Comparison of ENCODE assay signal across 25 cellular contexts in genomic region chr6:143139239-143139784, GRCh38.
DNase-seq lines count a peak whose midpoint lies in the region; ATAC-seq and TF ChIP-seq lines count a peak whose summit lies in the region.
"Had no signal": no experiment of that assay in that cellular context is flagged by ENCODE, and none has a peak within 500 bp of the region (broad histone marks: within the 10 kb centered on the region; RNA-seq: fewer than 3 reads in every experiment).

No MANE protein-coding gene starts in this region.

- DNase-seq in stimulated activated naive CD8-positive, alpha-beta T cell treated with anti-CD3 and anti-CD28 coated beads, Interleukin-15, Interleukin-2, amounts not matched to agents 100 U/mL and 50 U/mL, for 24 hours = peak; percentile 16
- DNase-seq in stimulated activated naive CD8-positive, alpha-beta T cell treated with anti-CD3 and anti-CD28 coated beads, Interleukin-15, amount 100 ng/mL, for 72 hours = no peak
- DNase-seq in activated T-helper 2 cell treated with anti-CD3 and anti-CD28 coated beads, Interferon-gamma antibody, Interleukin-2, Interleukin-4, amounts not matched to agents 10 μg/mL and 5 μg/mL and 100 μg/mL, durations not matched to agents 14 hours and 24 hours and 36 hours (ENCODE audit: low spot score) = no peak
- no peak for DNase-seq in osteoblast (ENCODE audit: insufficient read length, low spot score, missing footprints)
- DNase-seq in chondrocyte (ENCODE audit: low spot score) = no peak
- no peak for DNase-seq in NCI-H1417 treated with DMSO at 0.1 percent for 48 hours (lab: John Stamatoyannopoulos, UW)
- DNase-seq: activated naive CD8-positive, alpha-beta T cell treated with anti-CD3 and anti-CD28 coated beads, Interleukin-2, amount 10 ng/mL, durations not matched to agents 7 days and 5 days; body of pancreas; CD4-positive, alpha-beta T cell; DMS153; effector memory CD8-positive, alpha-beta T cell; left ventricle myocardium inferior; MG63; NCI-H1436 treated with DMSO at 0.1 percent for 48 hours; NCI-H82; right lobe of liver had no signal

- ATAC-seq in stimulated activated naive CD8-positive, alpha-beta T cell treated with anti-CD3 and anti-CD28 coated beads, Interleukin-15, Interleukin-2, amounts not matched to agents 100 U/mL and 50 U/mL, for 24 hours = peak; percentile 67
- ATAC-seq in stimulated activated naive CD8-positive, alpha-beta T cell treated with anti-CD3 and anti-CD28 coated beads, Interleukin-15, amount 100 ng/mL, for 72 hours = no peak
- no peak for ATAC-seq in HG03354 (IDR thresholded peaks at IDR 0.05; ENCODE audit: poor library complexity, severe bottlenecking, unreplicated experiment)
- ATAC-seq: body of pancreas; effector memory CD8-positive, alpha-beta T cell; esophagus mucosa; gastroesophageal sphincter; K562; right lobe of liver; SK-N-SH treated with all-trans-retinoic acid at 6 μM for 48 hours had no signal

- H3K27ac ChIP-seq in osteoblast (ENCODE audit: low read depth, low read length) = peak overlapping the region; percentile 73
- H3K27ac ChIP-seq: body of pancreas, gastroesophageal sphincter, left ventricle myocardium inferior, right lobe of liver had no signal

- no peaks in the 10 kb centered on the region for H3K79me2 ChIP-seq in osteoblast (ENCODE audit: insufficient read depth, low read length)

- H3K4me3 Mint-ChIP-seq in stimulated activated naive CD8-positive, alpha-beta T cell treated with anti-CD3 and anti-CD28 coated beads, Interleukin-15, amount 100 ng/mL, for 72 hours = peak overlapping the region in 1 of 2 donors; percentile 21
- H3K4me3 Mint-ChIP-seq in activated T-helper 2 cell treated with anti-CD3 and anti-CD28 coated beads, Interferon-gamma antibody, Interleukin-2, Interleukin-4, amounts not matched to agents 10 μg/mL and 5 μg/mL and 100 μg/mL, durations not matched to agents 14 hours and 24 hours and 36 hours (ENCODE audit: low read depth) = no peak overlapping the region
- H3K4me3 Mint-ChIP-seq in stimulated activated naive CD8-positive, alpha-beta T cell treated with anti-CD3 and anti-CD28 coated beads, Interleukin-15, Interleukin-2, amounts not matched to agents 100 ng/mL and 50 ng/mL, for 24 hours = peak overlapping the region; percentile 18
- no peak overlapping the region for H3K4me3 Mint-ChIP-seq in chondrocyte (ENCODE audit: unreplicated experiment)
- H3K4me3 Mint-ChIP-seq: activated naive CD8-positive, alpha-beta T cell treated with anti-CD3 and anti-CD28 coated beads, Interleukin-2, amount 10 ng/mL, durations not matched to agents 7 days and 5 days; CD4-positive, alpha-beta T cell; effector memory CD8-positive, alpha-beta T cell; nephron; T-helper 2 cell treated with Interferon-gamma antibody and Interleukin-4, amounts not matched to agents 5 μg/mL and 100 μg/mL, for 36 hours; type B pancreatic cell had no signal

- intact Hi-C loops in activated T-helper 2 cell treated with anti-CD3 and anti-CD28 coated beads, Interferon-gamma antibody, Interleukin-2, Interleukin-4, amounts not matched to agents 10 μg/mL and 5 μg/mL and 100 μg/mL, durations not matched to agents 14 hours and 24 hours and 36 hours (cut with micrococcal nuclease) = no loop called here

- H3K9me3 Mint-ChIP-seq in stimulated activated naive CD8-positive, alpha-beta T cell treated with anti-CD3 and anti-CD28 coated beads, Interleukin-15, amount 100 ng/mL, for 72 hours = peaks cover 34 to 41% of the 10 kb centered on the region in 2 donors
- peaks cover 27% of the 10 kb centered on the region for H3K9me3 Mint-ChIP-seq in activated T-helper 2 cell treated with anti-CD3 and anti-CD28 coated beads, Interferon-gamma antibody, Interleukin-2, Interleukin-4, amounts not matched to agents 10 μg/mL and 5 μg/mL and 100 μg/mL, durations not matched to agents 14 hours and 24 hours and 36 hours
- peaks cover 37% of the 10 kb centered on the region for H3K9me3 Mint-ChIP-seq in stimulated activated naive CD8-positive, alpha-beta T cell treated with anti-CD3 and anti-CD28 coated beads, Interleukin-15, Interleukin-2, amounts not matched to agents 100 ng/mL and 50 ng/mL, for 24 hours
- no peaks in the 10 kb centered on the region for H3K9me3 Mint-ChIP-seq in chondrocyte (ENCODE audit: low read depth)
- H3K9me3 Mint-ChIP-seq: CD4-positive, alpha-beta T cell; effector memory CD8-positive, alpha-beta T cell; nephron; type B pancreatic cell had no signal

- TF ChIP-seq CTCF in osteoblast (IDR thresholded peaks at IDR 0.05; ENCODE audit: extremely low read depth, low read depth, low read length) (no peak), chondrocyte (IDR thresholded peaks at IDR 0.05) (no peak)

- peaks cover 17% of the 10 kb centered on the region for H3K36me3 Mint-ChIP-seq in activated T-helper 2 cell treated with anti-CD3 and anti-CD28 coated beads, Interferon-gamma antibody, Interleukin-2, Interleukin-4, amounts not matched to agents 10 μg/mL and 5 μg/mL and 100 μg/mL, durations not matched to agents 14 hours and 24 hours and 36 hours (ENCODE audit: low read depth)
- H3K36me3 Mint-ChIP-seq in stimulated activated naive CD8-positive, alpha-beta T cell treated with anti-CD3 and anti-CD28 coated beads, Interleukin-15, Interleukin-2, amounts not matched to agents 100 ng/mL and 50 ng/mL, for 24 hours (ENCODE audit: low read depth) = peaks cover 51% of the 10 kb centered on the region
- H3K36me3 Mint-ChIP-seq in chondrocyte (ENCODE audit: low read depth) = peaks cover 10% of the 10 kb centered on the region

- no peak overlapping the region for H2AFZ ChIP-seq in osteoblast (ENCODE audit: low read length)

- no peaks in the 10 kb centered on the region for H3K27me3 ChIP-seq in osteoblast (ENCODE audit: insufficient read depth, low read length)
- H3K27me3 ChIP-seq: body of pancreas, gastroesophageal sphincter, MG63, right lobe of liver had no signal

- H3K4me1 ChIP-seq in osteoblast (ENCODE audit: insufficient read depth, low read length) = peaks cover 34% of the 10 kb centered on the region
- H3K4me1 ChIP-seq: body of pancreas, gastroesophageal sphincter, right lobe of liver had no signal

- H3K36me3 ChIP-seq in osteoblast (ENCODE audit: insufficient read depth, low read length) = peaks cover 8% of the 10 kb centered on the region

- no peaks in the 10 kb centered on the region for H3K9me3 ChIP-seq in osteoblast (ENCODE audit: low read depth, low read length)
- H3K9me3 ChIP-seq: body of pancreas, gastroesophageal sphincter, left ventricle myocardium inferior, MG63, right lobe of liver had no signal

- no peaks in the 10 kb centered on the region for H3K27me3 Mint-ChIP-seq in stimulated activated naive CD8-positive, alpha-beta T cell treated with anti-CD3 and anti-CD28 coated beads, Interleukin-15, amount 100 ng/mL, for 72 hours
- no peaks in the 10 kb centered on the region for H3K27me3 Mint-ChIP-seq in activated T-helper 2 cell treated with anti-CD3 and anti-CD28 coated beads, Interferon-gamma antibody, Interleukin-2, Interleukin-4, amounts not matched to agents 10 μg/mL and 5 μg/mL and 100 μg/mL, durations not matched to agents 14 hours and 24 hours and 36 hours (ENCODE audit: low read depth)
- H3K27me3 Mint-ChIP-seq in stimulated activated naive CD8-positive, alpha-beta T cell treated with anti-CD3 and anti-CD28 coated beads, Interleukin-15, Interleukin-2, amounts not matched to agents 100 ng/mL and 50 ng/mL, for 24 hours = no peaks in the 10 kb centered on the region
- no peaks in the 10 kb centered on the region for H3K27me3 Mint-ChIP-seq in chondrocyte (ENCODE audit: low read depth)
- H3K27me3 Mint-ChIP-seq: activated naive CD8-positive, alpha-beta T cell treated with anti-CD3 and anti-CD28 coated beads, Interleukin-2, amount 10 ng/mL, durations not matched to agents 7 days and 5 days; CD4-positive, alpha-beta T cell; effector memory CD8-positive, alpha-beta T cell; type B pancreatic cell had no signal

- H3K4me1 Mint-ChIP-seq in stimulated activated naive CD8-positive, alpha-beta T cell treated with anti-CD3 and anti-CD28 coated beads, Interleukin-15, amount 100 ng/mL, for 72 hours = peaks cover 50% of the 10 kb centered on the region
- peaks cover 16% of the 10 kb centered on the region for H3K4me1 Mint-ChIP-seq in activated T-helper 2 cell treated with anti-CD3 and anti-CD28 coated beads, Interferon-gamma antibody, Interleukin-2, Interleukin-4, amounts not matched to agents 10 μg/mL and 5 μg/mL and 100 μg/mL, durations not matched to agents 14 hours and 24 hours and 36 hours (ENCODE audit: low read depth)
- H3K4me1 Mint-ChIP-seq in stimulated activated naive CD8-positive, alpha-beta T cell treated with anti-CD3 and anti-CD28 coated beads, Interleukin-15, Interleukin-2, amounts not matched to agents 100 ng/mL and 50 ng/mL, for 24 hours (ENCODE audit: low read depth) = peaks cover 50% of the 10 kb centered on the region
- H3K4me1 Mint-ChIP-seq in chondrocyte (ENCODE audit: low read depth) = peaks cover 30% of the 10 kb centered on the region
- H3K4me1 Mint-ChIP-seq: nephron had no signal

- peak overlapping the region in 1 of 2 donors; percentile 71 for H3K27ac Mint-ChIP-seq in stimulated activated naive CD8-positive, alpha-beta T cell treated with anti-CD3 and anti-CD28 coated beads, Interleukin-15, amount 100 ng/mL, for 72 hours
- peak overlapping the region; percentile 59 for H3K27ac Mint-ChIP-seq in activated T-helper 2 cell treated with anti-CD3 and anti-CD28 coated beads, Interferon-gamma antibody, Interleukin-2, Interleukin-4, amounts not matched to agents 10 μg/mL and 5 μg/mL and 100 μg/mL, durations not matched to agents 14 hours and 24 hours and 36 hours
- H3K27ac Mint-ChIP-seq in stimulated activated naive CD8-positive, alpha-beta T cell treated with anti-CD3 and anti-CD28 coated beads, Interleukin-15, Interleukin-2, amounts not matched to agents 100 ng/mL and 50 ng/mL, for 24 hours = peak overlapping the region; percentile 93
- H3K27ac Mint-ChIP-seq in chondrocyte (ENCODE audit: unreplicated experiment) = no peak overlapping the region
- H3K27ac Mint-ChIP-seq: activated naive CD8-positive, alpha-beta T cell treated with anti-CD3 and anti-CD28 coated beads, Interleukin-2, amount 10 ng/mL, durations not matched to agents 7 days and 5 days; CD4-positive, alpha-beta T cell; effector memory CD8-positive, alpha-beta T cell; nephron; T-helper 2 cell treated with Interferon-gamma antibody and Interleukin-4, amounts not matched to agents 5 μg/mL and 100 μg/mL, for 36 hours; type B pancreatic cell had no signal

- no peaks in the 10 kb centered on the region for H4K20me1 ChIP-seq in osteoblast (ENCODE audit: insufficient read depth, low read length)

- no peak overlapping the region for H3K4me2 ChIP-seq in osteoblast (ENCODE audit: insufficient read depth, low read length)

- no peak overlapping the region for H3K4me3 ChIP-seq in osteoblast (ENCODE audit: insufficient read depth, low read length)
- H3K4me3 ChIP-seq: body of pancreas, gastroesophageal sphincter, K562, left ventricle myocardium inferior, MG63, right lobe of liver had no signal
